In the genomic region with DNA sequence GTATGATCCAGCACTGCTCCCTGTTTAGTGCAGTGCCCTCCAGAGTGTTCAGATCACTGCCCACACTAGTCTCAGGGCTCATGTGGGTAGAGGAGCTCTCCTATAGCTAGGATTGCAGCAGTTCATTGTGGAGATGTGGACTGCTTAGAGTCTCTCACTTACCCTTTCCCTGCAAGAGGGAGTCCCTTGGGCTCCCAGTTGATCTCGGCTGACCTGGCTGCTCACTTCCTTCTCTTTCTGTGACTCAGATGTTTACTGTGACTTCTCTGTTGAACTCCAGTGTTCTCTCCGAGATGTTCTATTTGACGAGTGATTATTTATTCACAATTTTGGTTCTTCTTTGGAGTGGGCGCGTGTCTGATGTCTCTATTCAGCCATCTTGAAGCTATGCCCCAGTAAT, we compare ENCODE assay signal across 1 cellular context.
TF ChIP-seq lines count a peak whose summit lies in the region.

No MANE protein-coding gene starts in this region.

TF ChIP-seq in IMR-90, 13 proteins besides CTCF, POLR2A, EP300 and RAD21 (continued from another document):
- TF ChIP-seq, protein P1, sequence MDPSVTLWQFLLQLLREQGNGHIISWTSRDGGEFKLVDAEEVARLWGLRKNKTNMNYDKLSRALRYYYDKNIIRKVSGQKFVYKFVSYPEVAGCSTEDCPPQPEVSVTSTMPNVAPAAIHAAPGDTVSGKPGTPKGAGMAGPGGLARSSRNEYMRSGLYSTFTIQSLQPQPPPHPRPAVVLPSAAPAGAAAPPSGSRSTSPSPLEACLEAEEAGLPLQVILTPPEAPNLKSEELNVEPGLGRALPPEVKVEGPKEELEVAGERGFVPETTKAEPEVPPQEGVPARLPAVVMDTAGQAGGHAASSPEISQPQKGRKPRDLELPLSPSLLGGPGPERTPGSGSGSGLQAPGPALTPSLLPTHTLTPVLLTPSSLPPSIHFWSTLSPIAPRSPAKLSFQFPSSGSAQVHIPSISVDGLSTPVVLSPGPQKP (IDR thresholded peaks at IDR 0.05; ENCODE audit: borderline replicate concordance, low read depth, low read length): no peak
- no peak for TF ChIP-seq CHD1 (IDR thresholded peaks at IDR 0.05; ENCODE audit: low read depth, low read length)
- no peak for TF ChIP-seq CEBPB (IDR thresholded peaks at IDR 0.05; ENCODE audit: low read depth, low read length)
- no peak for TF ChIP-seq SMC3 (IDR thresholded peaks at IDR 0.05; ENCODE audit: low read depth, low read length)
